In the genomic region with DNA sequence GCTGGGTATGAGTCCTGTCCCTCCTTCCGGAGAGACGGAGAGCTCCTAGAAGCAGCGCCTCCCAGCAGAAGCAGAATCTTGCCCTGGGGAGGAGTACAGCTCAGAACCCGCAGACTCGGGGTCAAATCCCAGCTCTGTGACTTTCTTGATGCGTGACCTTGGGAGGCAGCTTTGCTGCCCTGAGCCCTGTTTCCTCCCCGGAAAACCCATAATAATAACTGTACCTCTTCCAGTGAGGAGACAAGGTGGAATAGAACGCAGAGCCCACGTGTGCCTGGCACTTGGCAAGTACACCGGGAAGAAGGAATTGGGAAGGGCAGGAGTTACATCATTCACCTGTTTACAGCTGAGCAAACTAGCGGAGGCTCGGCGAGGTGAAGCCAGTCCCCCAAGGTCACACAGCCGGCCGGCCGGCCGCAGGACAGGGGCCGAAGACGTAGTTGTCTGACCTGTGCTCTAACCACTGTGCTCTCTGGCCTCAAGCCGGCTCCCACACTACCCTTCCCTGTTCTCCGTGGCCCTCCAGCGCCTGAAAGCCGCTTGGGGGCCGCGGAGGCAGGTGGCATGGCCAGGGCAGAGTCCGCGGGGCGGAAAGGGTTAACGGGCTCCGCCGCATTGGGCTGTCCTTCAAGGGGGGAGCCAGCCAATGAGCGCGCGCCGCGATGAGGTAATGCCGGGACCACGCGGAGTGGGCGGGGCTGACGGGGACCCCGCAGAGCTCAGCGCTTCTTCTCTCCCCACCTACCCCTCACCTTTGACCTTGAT, we compare ENCODE assay signal across 8 cellular contexts.
A peak's percentile ranks its signal among the peaks of the same experiment; 100 is the strongest.
DNase-seq lines count a peak whose midpoint lies in the region; ATAC-seq and TF ChIP-seq lines count a peak whose summit lies in the region.

No MANE protein-coding gene starts in this region.

- no peak for TF ChIP-seq CTCF in AG09309 (IDR thresholded peaks at IDR 0.05; ENCODE audit: control insufficient read depth, insufficient read depth, low read depth, low read length, missing control alignments)

- ATAC-seq in left colon (peak; percentile 77), GM19324 (IDR thresholded peaks at IDR 0.05; ENCODE audit: low FRiP score, unreplicated experiment) (no peak)

- no peaks in the 10 kb centered on the region for H3K9me3 ChIP-seq in HAP-1

- in situ Hi-C loops in HAP-1 (cut with MboI; ENCODE audit: low sequenced_read_pairs) = no loop called here

- intact Hi-C loops in left colon (cut with DNase I, micrococcal nuclease) = loop anchor here (5.0 to 10.0 kb wide), 5 partner anchors 81 to 351 kb away; a partner anchor contains a TSS

- peaks cover 10% of the 10 kb centered on the region; the same call in 1 of the 2 replicates for H3K36me3 ChIP-seq in HAP-1 (replicated peaks)

- H3K4me3 ChIP-seq in AG09309 (ENCODE audit: control insufficient read depth, low read depth, low read length) (peak overlapping the region; percentile 42), HAP-1 (peak overlapping the region; percentile 24)

- H3K4me1 ChIP-seq in HAP-1 = peaks cover 22% of the 10 kb centered on the region

- DNase-seq in AG09309 (ENCODE audit: low read depth) (no peak), HAP-1 (ENCODE audit: low spot score in 2 of 2) (peak; percentile 62 to 94), NCI-H510A treated with DMSO at 0.1 percent for 48 hours (lab: John Stamatoyannopoulos, UW) (peak; percentile 88), dedifferentiated amniotic fluid mesenchymal stem cell (ENCODE audit: extremely low spot score) (peak; percentile 68), left colon (peak; percentile 95 to 99)
- DNase-seq in activated CD4-positive, alpha-beta T cell treated with anti-CD3 and anti-CD28 coated beads, Interleukin-2, amount 50 U/mL, for 48 hours = peak; percentile 87 to 91
- DNase-seq in stimulated activated CD4-positive, alpha-beta T cell treated with anti-CD3 and anti-CD28 coated beads, Interleukin-15, amount 100 ng/mL, for 48 hours (ENCODE audit: low read depth in 2 of 2) = peak; percentile 74 to 80

- H3K27me3 ChIP-seq in HAP-1 (ENCODE audit: low read depth) = no peaks in the 10 kb centered on the region
